ENCODE assay signal across 1 cellular context in the genomic region with DNA sequence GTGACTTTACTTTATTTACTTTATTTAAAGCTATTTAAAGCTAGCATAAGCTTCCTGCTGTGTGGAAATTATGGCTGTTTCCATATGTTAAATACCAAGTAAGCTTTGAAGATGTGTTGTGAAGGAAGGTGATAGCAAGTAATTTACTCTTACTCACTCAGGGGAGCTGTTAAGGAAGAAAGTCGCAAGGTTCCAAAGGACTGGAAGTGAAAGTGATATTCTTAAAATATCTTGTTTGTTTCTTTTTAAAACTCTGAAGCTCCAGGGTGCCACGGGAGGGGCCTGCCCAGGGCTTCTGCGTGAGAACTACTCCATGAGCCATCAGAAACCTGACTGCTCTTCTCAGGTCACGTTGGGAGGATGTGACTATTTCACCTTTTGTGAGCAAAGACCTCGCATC.
TF ChIP-seq lines count a peak whose summit lies in the region.

No MANE protein-coding gene starts in this region.

TF ChIP-seq in HEK293, 187 proteins besides CTCF, POLR2A, EP300 and RAD21 (continued from another document):
- no peak for TF ChIP-seq ZNF398 (tag by site-specific recombination; IDR thresholded peaks at IDR 0.05)
- TF ChIP-seq, protein P1, sequence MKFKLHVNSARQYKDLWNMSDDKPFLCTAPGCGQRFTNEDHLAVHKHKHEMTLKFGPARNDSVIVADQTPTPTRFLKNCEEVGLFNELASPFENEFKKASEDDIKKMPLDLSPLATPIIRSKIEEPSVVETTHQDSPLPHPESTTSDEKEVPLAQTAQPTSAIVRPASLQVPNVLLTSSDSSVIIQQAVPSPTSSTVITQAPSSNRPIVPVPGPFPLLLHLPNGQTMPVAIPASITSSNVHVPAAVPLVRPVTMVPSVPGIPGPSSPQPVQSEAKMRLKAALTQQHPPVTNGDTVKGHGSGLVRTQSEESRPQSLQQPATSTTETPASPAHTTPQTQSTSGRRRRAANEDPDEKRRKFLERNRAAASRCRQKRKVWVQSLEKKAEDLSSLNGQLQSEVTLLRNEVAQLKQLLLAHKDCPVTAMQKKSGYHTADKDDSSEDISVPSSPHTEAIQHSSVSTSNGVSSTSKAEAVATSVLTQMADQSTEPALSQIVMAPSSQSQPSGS (tag by site-specific recombination; IDR thresholded peaks at IDR 0.05; ENCODE audit: low read depth): no peak
- TF ChIP-seq, protein P2, sequence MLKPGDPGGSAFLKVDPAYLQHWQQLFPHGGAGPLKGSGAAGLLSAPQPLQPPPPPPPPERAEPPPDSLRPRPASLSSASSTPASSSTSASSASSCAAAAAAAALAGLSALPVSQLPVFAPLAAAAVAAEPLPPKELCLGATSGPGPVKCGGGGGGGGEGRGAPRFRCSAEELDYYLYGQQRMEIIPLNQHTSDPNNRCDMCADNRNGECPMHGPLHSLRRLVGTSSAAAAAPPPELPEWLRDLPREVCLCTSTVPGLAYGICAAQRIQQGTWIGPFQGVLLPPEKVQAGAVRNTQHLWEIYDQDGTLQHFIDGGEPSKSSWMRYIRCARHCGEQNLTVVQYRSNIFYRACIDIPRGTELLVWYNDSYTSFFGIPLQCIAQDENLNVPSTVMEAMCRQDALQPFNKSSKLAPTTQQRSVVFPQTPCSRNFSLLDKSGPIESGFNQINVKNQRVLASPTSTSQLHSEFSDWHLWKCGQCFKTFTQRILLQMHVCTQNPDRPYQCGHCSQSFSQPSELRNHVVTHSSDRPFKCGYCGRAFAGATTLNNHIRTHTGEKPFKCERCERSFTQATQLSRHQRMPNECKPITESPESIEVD (tag by site-specific recombination; IDR thresholded peaks at IDR 0.05): peak; percentile 78
- TF ChIP-seq SP7 (tag by site-specific recombination; IDR thresholded peaks at IDR 0.05): no peak; the same call in 1 of the 2 replicates
- peak; percentile 73 for TF ChIP-seq FEZF1 (tag by site-specific recombination; IDR thresholded peaks at IDR 0.05)
- TF ChIP-seq ZNF610 (tag by site-specific recombination; IDR thresholded peaks at IDR 0.05; ENCODE audit: borderline replicate concordance): no peak
- TF ChIP-seq ZNF600 (tag by site-specific recombination; IDR thresholded peaks at IDR 0.05): no peak
- no peak for TF ChIP-seq ZNF555 (tag by site-specific recombination; conservative IDR thresholded peaks at IDR 0.05)
- no peak for TF ChIP-seq ZNF19 (tag by site-specific recombination; IDR thresholded peaks at IDR 0.05; ENCODE audit: low read depth)
- TF ChIP-seq ZNF843 (tag by site-specific recombination; IDR thresholded peaks at IDR 0.05): peak; percentile 58; the same call in 1 of the 2 replicates
